In the genomic region with DNA sequence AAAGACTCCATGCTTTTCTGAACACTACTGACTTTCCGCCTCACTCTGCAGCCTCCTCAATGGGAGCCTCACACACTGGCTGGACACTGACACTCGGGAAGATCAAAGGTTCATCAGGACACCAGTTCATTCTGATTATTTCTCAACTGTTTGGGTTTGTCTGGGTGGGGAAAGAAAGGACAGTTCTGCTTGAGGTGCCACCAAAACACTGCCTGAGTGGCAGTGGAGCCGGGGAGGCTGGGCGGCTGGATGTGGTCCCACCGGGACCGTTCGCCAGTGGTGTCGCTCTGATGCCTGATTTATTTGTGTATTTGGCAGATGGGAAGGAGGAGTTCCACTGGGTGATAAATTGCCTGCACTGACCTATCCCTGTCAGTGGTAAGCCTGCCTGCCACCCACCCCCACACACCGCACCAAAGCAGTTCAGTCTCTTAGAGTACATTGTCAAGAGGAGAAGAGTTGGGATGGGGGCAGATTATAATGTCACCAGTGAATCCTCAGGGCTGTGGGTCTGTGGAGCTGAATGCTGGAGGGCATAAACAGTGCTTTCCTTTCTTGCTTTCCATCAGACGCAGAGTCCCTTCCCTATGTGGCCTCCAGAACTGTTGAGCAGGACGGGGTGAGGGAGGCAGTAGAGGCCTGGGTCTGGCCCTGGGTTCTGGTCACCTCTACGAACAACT, we compare ENCODE assay signal across 1 cellular context.
TF ChIP-seq lines count a peak whose summit lies in the region.

No MANE protein-coding gene starts in this region.

TF ChIP-seq in HepG2, 621 proteins besides CTCF, POLR2A, EP300 and RAD21 (continued from another document and continues in another):
- TF ChIP-seq, protein P1, sequence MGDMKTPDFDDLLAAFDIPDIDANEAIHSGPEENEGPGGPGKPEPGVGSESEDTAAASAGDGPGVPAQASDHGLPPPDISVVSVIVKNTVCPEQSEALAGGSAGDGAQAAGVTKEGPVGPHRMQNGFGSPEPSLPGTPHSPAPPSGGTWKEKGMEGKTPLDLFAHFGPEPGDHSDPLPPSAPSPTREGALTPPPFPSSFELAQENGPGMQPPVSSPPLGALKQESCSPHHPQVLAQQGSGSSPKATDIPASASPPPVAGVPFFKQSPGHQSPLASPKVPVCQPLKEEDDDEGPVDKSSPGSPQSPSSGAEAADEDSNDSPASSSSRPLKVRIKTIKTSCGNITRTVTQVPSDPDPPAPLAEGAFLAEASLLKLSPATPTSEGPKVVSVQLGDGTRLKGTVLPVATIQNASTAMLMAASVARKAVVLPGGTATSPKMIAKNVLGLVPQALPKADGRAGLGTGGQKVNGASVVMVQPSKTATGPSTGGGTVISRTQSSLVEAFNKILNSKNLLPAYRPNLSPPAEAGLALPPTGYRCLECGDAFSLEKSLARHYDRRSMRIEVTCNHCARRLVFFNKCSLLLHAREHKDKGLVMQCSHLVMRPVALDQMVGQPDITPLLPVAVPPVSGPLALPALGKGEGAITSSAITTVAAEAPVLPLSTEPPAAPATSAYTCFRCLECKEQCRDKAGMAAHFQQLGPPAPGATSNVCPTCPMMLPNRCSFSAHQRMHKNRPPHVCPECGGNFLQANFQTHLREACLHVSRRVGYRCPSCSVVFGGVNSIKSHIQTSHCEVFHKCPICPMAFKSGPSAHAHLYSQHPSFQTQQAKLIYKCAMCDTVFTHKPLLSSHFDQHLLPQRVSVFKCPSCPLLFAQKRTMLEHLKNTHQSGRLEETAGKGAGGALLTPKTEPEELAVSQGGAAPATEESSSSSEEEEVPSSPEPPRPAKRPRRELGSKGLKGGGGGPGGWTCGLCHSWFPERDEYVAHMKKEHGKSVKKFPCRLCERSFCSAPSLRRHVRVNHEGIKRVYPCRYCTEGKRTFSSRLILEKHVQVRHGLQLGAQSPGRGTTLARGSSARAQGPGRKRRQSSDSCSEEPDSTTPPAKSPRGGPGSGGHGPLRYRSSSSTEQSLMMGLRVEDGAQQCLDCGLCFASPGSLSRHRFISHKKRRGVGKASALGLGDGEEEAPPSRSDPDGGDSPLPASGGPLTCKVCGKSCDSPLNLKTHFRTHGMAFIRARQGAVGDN (CRISPR knock-in tag; IDR thresholded peaks at IDR 0.05), result peak; percentile 78
- TF ChIP-seq PPARG (CRISPR knock-in tag; conservative IDR thresholded peaks at IDR 0.05), result 0 out of 2 replicates have a peak, but pooled peaks have one; percentile 18
- peak; percentile 53; the same call in 1 of the 2 replicates for TF ChIP-seq ZNF556 (CRISPR knock-in tag; IDR thresholded peaks at IDR 0.05; ENCODE audit: borderline replicate concordance)
- TF ChIP-seq ZNF746 (CRISPR knock-in tag; IDR thresholded peaks at IDR 0.05), result no peak
- TF ChIP-seq SALL1 (CRISPR knock-in tag; IDR thresholded peaks at IDR 0.05), result peak; percentile 51; the same call in 1 of the 2 replicates
- no peak for TF ChIP-seq HHEX (CRISPR knock-in tag; IDR thresholded peaks at IDR 0.05)
- TF ChIP-seq HOXA5 (CRISPR knock-in tag; IDR thresholded peaks at IDR 0.05), result peak; percentile 71; the same call in 1 of the 2 replicates
- peak; percentile 62 for TF ChIP-seq CEBPG (CRISPR knock-in tag; IDR thresholded peaks at IDR 0.05)
- peak; percentile 88 for TF ChIP-seq ZNF770 (CRISPR knock-in tag; IDR thresholded peaks at IDR 0.05)
- TF ChIP-seq PRPF4 (IDR thresholded peaks at IDR 0.05; ENCODE audit: low read depth, low read length, poor library complexity, severe bottlenecking), result no peak
- 0 out of 2 replicates have a peak, but pooled peaks have one; percentile 64 for TF ChIP-seq SATB2 (CRISPR knock-in tag; IDR thresholded peaks at IDR 0.05)
- no peak for TF ChIP-seq ZNF740 (CRISPR knock-in tag; IDR thresholded peaks at IDR 0.05)
- TF ChIP-seq, protein P2, sequence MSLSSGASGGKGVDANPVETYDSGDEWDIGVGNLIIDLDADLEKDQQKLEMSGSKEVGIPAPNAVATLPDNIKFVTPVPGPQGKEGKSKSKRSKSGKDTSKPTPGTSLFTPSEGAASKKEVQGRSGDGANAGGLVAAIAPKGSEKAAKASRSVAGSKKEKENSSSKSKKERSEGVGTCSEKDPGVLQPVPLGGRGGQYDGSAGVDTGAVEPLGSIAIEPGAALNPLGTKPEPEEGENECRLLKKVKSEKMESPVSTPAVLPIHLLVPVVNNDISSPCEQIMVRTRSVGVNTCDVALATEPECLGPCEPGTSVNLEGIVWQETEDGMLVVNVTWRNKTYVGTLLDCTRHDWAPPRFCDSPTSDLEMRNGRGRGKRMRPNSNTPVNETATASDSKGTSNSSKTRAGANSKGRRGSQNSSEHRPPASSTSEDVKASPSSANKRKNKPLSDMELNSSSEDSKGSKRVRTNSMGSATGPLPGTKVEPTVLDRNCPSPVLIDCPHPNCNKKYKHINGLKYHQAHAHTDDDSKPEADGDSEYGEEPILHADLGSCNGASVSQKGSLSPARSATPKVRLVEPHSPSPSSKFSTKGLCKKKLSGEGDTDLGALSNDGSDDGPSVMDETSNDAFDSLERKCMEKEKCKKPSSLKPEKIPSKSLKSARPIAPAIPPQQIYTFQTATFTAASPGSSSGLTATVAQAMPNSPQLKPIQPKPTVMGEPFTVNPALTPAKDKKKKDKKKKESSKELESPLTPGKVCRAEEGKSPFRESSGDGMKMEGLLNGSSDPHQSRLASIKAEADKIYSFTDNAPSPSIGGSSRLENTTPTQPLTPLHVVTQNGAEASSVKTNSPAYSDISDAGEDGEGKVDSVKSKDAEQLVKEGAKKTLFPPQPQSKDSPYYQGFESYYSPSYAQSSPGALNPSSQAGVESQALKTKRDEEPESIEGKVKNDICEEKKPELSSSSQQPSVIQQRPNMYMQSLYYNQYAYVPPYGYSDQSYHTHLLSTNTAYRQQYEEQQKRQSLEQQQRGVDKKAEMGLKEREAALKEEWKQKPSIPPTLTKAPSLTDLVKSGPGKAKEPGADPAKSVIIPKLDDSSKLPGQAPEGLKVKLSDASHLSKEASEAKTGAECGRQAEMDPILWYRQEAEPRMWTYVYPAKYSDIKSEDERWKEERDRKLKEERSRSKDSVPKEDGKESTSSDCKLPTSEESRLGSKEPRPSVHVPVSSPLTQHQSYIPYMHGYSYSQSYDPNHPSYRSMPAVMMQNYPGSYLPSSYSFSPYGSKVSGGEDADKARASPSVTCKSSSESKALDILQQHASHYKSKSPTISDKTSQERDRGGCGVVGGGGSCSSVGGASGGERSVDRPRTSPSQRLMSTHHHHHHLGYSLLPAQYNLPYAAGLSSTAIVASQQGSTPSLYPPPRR (CRISPR knock-in tag; IDR thresholded peaks at IDR 0.05; ENCODE audit: borderline replicate concordance), result peak; percentile 45; the same call in 1 of the 2 replicates
- 0 out of 2 replicates have a peak, but pooled peaks have one; percentile 12 for TF ChIP-seq ZNF691 (CRISPR knock-in tag; IDR thresholded peaks at IDR 0.05; ENCODE audit: borderline replicate concordance, low read depth)
- peak; percentile 42; the same call in 1 of the 2 replicates for TF ChIP-seq TBX2 (CRISPR knock-in tag; IDR thresholded peaks at IDR 0.05; ENCODE audit: borderline replicate concordance)
- peak; percentile 57; the same call in 1 of the 2 replicates for TF ChIP-seq GATAD2A (CRISPR knock-in tag; IDR thresholded peaks at IDR 0.05)
- TF ChIP-seq ELF3 (CRISPR knock-in tag; IDR thresholded peaks at IDR 0.05), result 0 out of 2 replicates have a peak, but pooled peaks have one; percentile 31
- TF ChIP-seq CEBPB (IDR thresholded peaks at IDR 0.05; ENCODE audit: borderline replicate concordance, low read depth, low read length), result peak; percentile 52; the same call in 1 of the 2 replicates
- TF ChIP-seq, protein P3, sequence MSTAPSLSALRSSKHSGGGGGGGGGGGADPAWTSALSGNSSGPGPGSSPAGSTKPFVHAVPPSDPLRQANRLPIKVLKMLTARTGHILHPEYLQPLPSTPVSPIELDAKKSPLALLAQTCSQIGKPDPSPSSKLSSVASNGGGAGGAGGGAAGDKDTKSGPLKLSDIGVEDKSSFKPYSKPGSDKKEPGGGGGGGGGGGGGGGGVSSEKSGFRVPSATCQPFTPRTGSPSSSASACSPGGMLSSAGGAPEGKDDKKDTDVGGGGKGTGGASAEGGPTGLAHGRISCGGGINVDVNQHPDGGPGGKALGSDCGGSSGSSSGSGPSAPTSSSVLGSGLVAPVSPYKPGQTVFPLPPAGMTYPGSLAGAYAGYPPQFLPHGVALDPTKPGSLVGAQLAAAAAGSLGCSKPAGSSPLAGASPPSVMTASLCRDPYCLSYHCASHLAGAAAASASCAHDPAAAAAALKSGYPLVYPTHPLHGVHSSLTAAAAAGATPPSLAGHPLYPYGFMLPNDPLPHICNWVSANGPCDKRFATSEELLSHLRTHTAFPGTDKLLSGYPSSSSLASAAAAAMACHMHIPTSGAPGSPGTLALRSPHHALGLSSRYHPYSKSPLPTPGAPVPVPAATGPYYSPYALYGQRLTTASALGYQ (CRISPR knock-in tag; IDR thresholded peaks at IDR 0.05), result no peak
- TF ChIP-seq ZNF12 (CRISPR knock-in tag; IDR thresholded peaks at IDR 0.05), result 0 out of 2 replicates have a peak, but pooled peaks have one; percentile 36
- TF ChIP-seq ZNF350 (CRISPR knock-in tag; IDR thresholded peaks at IDR 0.05; ENCODE audit: borderline replicate concordance, low read depth), result 0 out of 2 replicates have a peak, but pooled peaks have one; percentile 30
- no peak for TF ChIP-seq TBX3 (IDR thresholded peaks at IDR 0.05; ENCODE audit: borderline replicate concordance)
- TF ChIP-seq MEIS1 (CRISPR knock-in tag; IDR thresholded peaks at IDR 0.05; ENCODE audit: borderline replicate concordance), result peak; percentile 52; the same call in 1 of the 2 replicates
- no peak for TF ChIP-seq ETS1 (CRISPR knock-in tag; IDR thresholded peaks at IDR 0.05)
- no peak for TF ChIP-seq ZNF329 (CRISPR knock-in tag; IDR thresholded peaks at IDR 0.05; ENCODE audit: low read depth)
- TF ChIP-seq MYC (CRISPR knock-in tag; IDR thresholded peaks at IDR 0.05; ENCODE audit: borderline replicate concordance), result 0 out of 2 replicates have a peak, but pooled peaks have one; percentile 19
- no peak for TF ChIP-seq SOX13 (IDR thresholded peaks at IDR 0.05)
- TF ChIP-seq SOX13 (CRISPR knock-in tag; conservative IDR thresholded peaks at IDR 0.05 in 1 of 2, IDR thresholded peaks at IDR 0.05 in 1 of 2), result peak in 1 of 2 experiments; percentile 40; a peak in 1 of 4 replicates
- TF ChIP-seq SOX6 (IDR thresholded peaks at IDR 0.05), result no peak
- TF ChIP-seq SOX6 (CRISPR knock-in tag; IDR thresholded peaks at IDR 0.05), result no peak; the same call in 1 of the 2 replicates
- no peak for TF ChIP-seq MTA3 (CRISPR knock-in tag; IDR thresholded peaks at IDR 0.05)
- no peak for TF ChIP-seq ISL2 (CRISPR knock-in tag; IDR thresholded peaks at IDR 0.05)
- TF ChIP-seq ZNF383 (CRISPR knock-in tag; IDR thresholded peaks at IDR 0.05; ENCODE audit: borderline replicate concordance), result no peak
- no peak for TF ChIP-seq RBM22 (optimal IDR thresholded peaks at IDR 0.05; ENCODE audit: low read length)
- no peak for TF ChIP-seq HNF1A (IDR thresholded peaks at IDR 0.05; ENCODE audit: low read depth)
- peak; percentile 59; the same call in 1 of the 2 replicates for TF ChIP-seq HNF1A (CRISPR knock-in tag; IDR thresholded peaks at IDR 0.05; ENCODE audit: borderline replicate concordance)
